Comparison of ENCODE assay signal across 16 cellular contexts in genomic region chrX:11465648-11466411, GRCh38.
"Had no signal": no experiment of that assay in that cellular context is flagged by ENCODE, and none has a peak within 500 bp of the region (broad histone marks: within the 10 kb centered on the region; RNA-seq: fewer than 3 reads in every experiment).

No MANE protein-coding gene starts in this region.

- ATAC-seq: activated CD8-positive, alpha-beta T cell treated with anti-CD3 and anti-CD28 coated beads, Interleukin-2, amount 10 ng/mL, durations not matched to agents 7 days and 5 days; gastroesophageal sphincter; heart right ventricle; left cardiac atrium; lower lobe of right lung; stimulated activated effector memory CD8-positive, alpha-beta T cell treated with anti-CD3 and anti-CD28 coated beads, Interleukin-12 subunit alpha, Interleukin-12 subunit beta, amount 100 ng/mL, for 72 hours had no signal

- DNase-seq: activated CD4-positive, alpha-beta T cell treated with anti-CD3 and anti-CD28 coated beads, Interleukin-2, amount 10 ng/mL, durations not matched to agents 24 days and 14 days; activated CD4-positive, CD25-positive, alpha-beta regulatory T cell; activated CD8-positive, alpha-beta memory T cell treated with anti-CD3 and anti-CD28 coated beads, Interleukin-2, amount 50 U/mL, for 48 hours; activated CD8-positive, alpha-beta T cell treated with anti-CD3 and anti-CD28 coated beads, Interleukin-2, amount 10 ng/mL, durations not matched to agents 7 days and 5 days; activated naive CD8-positive, alpha-beta T cell treated with anti-CD3 and anti-CD28 coated beads for 36 hours; dorsolateral prefrontal cortex; endodermal cell; heart right ventricle; left cardiac atrium; lower lobe of right lung; midbrain; stimulated activated CD4-positive, alpha-beta T cell treated with anti-CD3 and anti-CD28 coated beads, Interleukin-12 subunit alpha, Interleukin-12 subunit beta, amount 100 ng/mL, for 4 hours; stimulated activated CD4-positive, alpha-beta T cell treated with anti-CD3 and anti-CD28 coated beads, Interleukin-2, amount 100 ng/mL, for 24 hours had no signal

- H3K9me3 ChIP-seq: ascending aorta, gastroesophageal sphincter, lower lobe of right lung had no signal

- H3K27ac ChIP-seq: ascending aorta, dorsolateral prefrontal cortex, gastroesophageal sphincter, heart right ventricle, lower lobe of right lung had no signal

- H3K27me3 ChIP-seq: ascending aorta, gastroesophageal sphincter had no signal

- H3K36me3 ChIP-seq: ascending aorta, gastroesophageal sphincter, heart right ventricle, lower lobe of right lung had no signal

- H3K4me3 ChIP-seq: ascending aorta, dorsolateral prefrontal cortex, gastroesophageal sphincter, heart right ventricle, lower lobe of right lung had no signal
